Comparison of ENCODE assay signal across 12 cellular contexts in the genomic region with DNA sequence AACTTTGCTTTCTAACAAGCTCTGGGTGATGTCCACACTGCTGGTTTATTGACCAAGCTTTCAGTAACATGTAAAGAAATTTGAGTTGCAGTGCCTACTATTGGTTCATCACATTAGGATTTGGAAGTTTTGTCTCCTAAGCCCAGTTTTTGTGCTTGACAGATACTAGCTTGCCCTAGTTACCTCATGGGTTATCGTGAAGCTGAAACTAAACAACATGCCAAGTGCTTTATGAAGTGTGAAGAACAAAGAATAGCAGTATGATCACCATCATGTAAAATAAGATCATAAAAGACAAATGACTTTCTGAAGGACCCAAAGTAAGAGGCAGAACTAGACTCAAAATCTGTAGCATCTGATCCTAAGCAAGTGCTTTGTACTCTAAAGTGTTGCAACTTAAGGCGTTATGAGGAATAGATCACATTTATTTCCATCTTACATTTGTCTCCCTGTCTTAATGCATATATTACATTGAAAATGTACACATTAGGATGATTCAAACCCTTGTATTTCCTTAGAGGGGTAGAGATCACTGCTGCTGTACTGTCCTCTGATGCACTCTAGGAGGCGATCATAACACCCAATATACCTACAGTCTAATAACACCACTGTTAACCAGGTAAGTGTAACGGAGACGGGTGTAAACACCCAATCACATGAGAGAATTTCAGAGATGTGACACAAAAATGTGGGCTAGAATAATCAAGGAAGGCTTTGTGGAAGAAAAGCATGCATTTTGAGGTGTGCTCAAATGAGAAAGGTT.
A peak's percentile ranks its signal among the peaks of the same experiment; 100 is the strongest.
DNase-seq lines count a peak whose midpoint lies in the region; ATAC-seq and TF ChIP-seq lines count a peak whose summit lies in the region.
"Had no signal": no experiment of that assay in that cellular context is flagged by ENCODE, and none has a peak within 500 bp of the region (broad histone marks: within the 10 kb centered on the region; RNA-seq: fewer than 3 reads in every experiment).

No MANE protein-coding gene starts in this region.

- TF ChIP-seq CTCF in OCI-LY1 (IDR thresholded peaks at IDR 0.05; ENCODE audit: low read length) = peak; percentile 76
- peak in 1 of 2 experiments; percentile 30 for TF ChIP-seq CTCF in Caco-2 (IDR thresholded peaks at IDR 0.05; ENCODE audit: insufficient read depth in 1 of 2, low read depth in 1 of 2, low read length in 1 of 2, severe bottlenecking in 1 of 2, unreplicated experiment in 1 of 2)

- H3K27me3 ChIP-seq in OCI-LY1 (ENCODE audit: insufficient read depth, low read length) (no peaks in the 10 kb centered on the region), Caco-2 (replicated peaks; ENCODE audit: control insufficient read depth, insufficient read depth, low read length) (no peaks in the 10 kb centered on the region)

- H3K4me3 Mint-ChIP-seq in memory B cell = no peak overlapping the region
- no peak overlapping the region for H3K4me3 Mint-ChIP-seq in Caco-2 (ENCODE audit: unreplicated experiment)
- H3K4me3 Mint-ChIP-seq: activated T-cell treated with anti-CD3 and anti-CD28 coated beads, Interleukin-2, amount 50 U/mL, for 72 hours; IgD-negative memory B cell; mesothelial cell of epicardium had no signal

- H3K27ac Mint-ChIP-seq in memory B cell (peak overlapping the region; percentile 3), Caco-2 (ENCODE audit: unreplicated experiment) (no peak overlapping the region)
- H3K27ac Mint-ChIP-seq: activated T-cell treated with anti-CD3 and anti-CD28 coated beads, Interleukin-2, amount 50 U/mL, for 72 hours; IgD-negative memory B cell; mesothelial cell of epicardium had no signal

- CTCF ChIA-PET in Caco-2 (lab: Charles Lee) = no interaction called here

- no peak overlapping the region for H2AFZ ChIP-seq in OCI-LY1 (ENCODE audit: low read length)

- BruUV-seq in Caco-2 (replicated peaks; lab: Mats Ljungman, UMichigan) = no TSS peak

- DNase-seq in memory B cell (ENCODE audit: low spot score in 2 of 2) (no peak), LoVo (ENCODE audit: low spot score) (no peak), Caco-2 (no peak), NCI-H2107 (lab: John Stamatoyannopoulos, UW) (no peak), NCI-H510A treated with DMSO at 0.1 percent for 48 hours (lab: John Stamatoyannopoulos, UW) (no peak)
- DNase-seq: activated T-cell treated with anti-CD3 and anti-CD28 coated beads, Interleukin-2, amount 50 U/mL, for 72 hours; stimulated activated CD4-positive, alpha-beta T cell treated with anti-CD3 and anti-CD28 coated beads, Interleukin-2, amount 100 ng/mL, for 24 hours had no signal

- no peak overlapping the region for H3K9ac ChIP-seq in OCI-LY1 (ENCODE audit: low read length)

- H3K9me3 ChIP-seq in OCI-LY1 (ENCODE audit: low read length) = no peaks in the 10 kb centered on the region
- H3K9me3 ChIP-seq in Caco-2 = no peaks in the 10 kb centered on the region

- intact Hi-C loops in Caco-2 (cut with micrococcal nuclease; ENCODE audit: unreplicated experiment) = no loop called here

- H3K27ac ChIP-seq in OCI-LY1 (ENCODE audit: low read depth, low read length, poor library complexity, severe bottlenecking) = no peak overlapping the region

- peaks cover 10% of the 10 kb centered on the region for H3K4me1 Mint-ChIP-seq in memory B cell
- peaks cover 9% of the 10 kb centered on the region for H3K4me1 Mint-ChIP-seq in Caco-2 (ENCODE audit: low read depth, unreplicated experiment)

- POLR2A ChIA-PET in Caco-2 (lab: Charles Lee) = no interaction called here

- no peak overlapping the region for H3K4me2 ChIP-seq in OCI-LY1 (ENCODE audit: low read length)

- H3K36me3 Mint-ChIP-seq in memory B cell (no peaks in the 10 kb centered on the region), Caco-2 (ENCODE audit: insufficient read depth, unreplicated experiment) (peaks cover 9% of the 10 kb centered on the region)
- H3K36me3 Mint-ChIP-seq: mesothelial cell of epicardium had no signal

- H3K36me3 ChIP-seq in OCI-LY1 (ENCODE audit: insufficient read depth, low read length) (no peaks in the 10 kb centered on the region), Caco-2 (ENCODE audit: control insufficient read depth, insufficient read depth, low read length) (no peaks in the 10 kb centered on the region)

- no peaks in the 10 kb centered on the region for H3K4me1 ChIP-seq in OCI-LY1 (ENCODE audit: insufficient read depth, low read length, severe bottlenecking)
- no peaks in the 10 kb centered on the region for H3K4me1 ChIP-seq in Caco-2

- H3K4me3 ChIP-seq in OCI-LY1 (ENCODE audit: low read depth, low read length, poor library complexity, severe bottlenecking) (no peak overlapping the region), Caco-2 (ENCODE audit: low read depth, low read length) (no peak overlapping the region)

- no peaks in the 10 kb centered on the region for H4K20me1 ChIP-seq in OCI-LY1 (ENCODE audit: insufficient read depth, low read length)

- H3K9me2 ChIP-seq in OCI-LY1 (ENCODE audit: low read depth, low read length) = no peaks in the 10 kb centered on the region

- H3K27me3 Mint-ChIP-seq in memory B cell = peaks cover 3% of the 10 kb centered on the region
- H3K27me3 Mint-ChIP-seq in Caco-2 (ENCODE audit: insufficient read depth, unreplicated experiment) = no peaks in the 10 kb centered on the region
- H3K27me3 Mint-ChIP-seq: IgD-negative memory B cell had no signal

- ATAC-seq in GM18511 (IDR thresholded peaks at IDR 0.05; ENCODE audit: unreplicated experiment) (peak; percentile 77), HG02642 (IDR thresholded peaks at IDR 0.05; ENCODE audit: poor library complexity, unreplicated experiment) (peak; percentile 75), memory B cell (ENCODE audit: low read depth) (peak; percentile 85)

- H3K9me3 Mint-ChIP-seq in memory B cell (no peaks in the 10 kb centered on the region), Caco-2 (ENCODE audit: unreplicated experiment) (peaks cover under 1% of the 10 kb centered on the region)

- no peaks in the 10 kb centered on the region for H3F3A ChIP-seq in OCI-LY1 (ENCODE audit: insufficient read depth, low read length)

- no peaks in the 10 kb centered on the region for H3K79me2 ChIP-seq in OCI-LY1 (ENCODE audit: insufficient read depth, low read length)
